In the genomic region with DNA sequence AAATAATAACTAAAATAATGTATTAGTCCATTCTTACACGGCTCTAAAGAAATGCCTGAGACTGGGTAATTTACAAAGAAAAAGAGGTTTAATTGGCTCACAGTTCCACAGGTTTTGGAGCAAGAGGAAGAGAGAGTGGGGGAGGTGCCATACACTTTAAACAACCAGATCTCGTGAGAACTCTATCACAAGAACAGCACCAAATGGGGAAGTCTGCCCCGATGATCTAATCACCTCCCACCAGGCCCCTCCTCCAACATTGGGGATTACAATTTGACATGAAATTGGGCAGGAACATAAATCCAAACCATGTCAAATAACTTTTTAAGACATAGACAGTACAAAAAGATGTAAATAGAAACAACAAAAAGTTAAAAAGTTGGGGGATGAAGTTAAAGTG, we compare ENCODE assay signal across 23 cellular contexts.
"Had no signal": no experiment of that assay in that cellular context is flagged by ENCODE, and none has a peak within 500 bp of the region (broad histone marks: within the 10 kb centered on the region; RNA-seq: fewer than 3 reads in every experiment).

No MANE protein-coding gene starts in this region.

- DNase-seq: activated CD4-positive, alpha-beta T cell treated with anti-CD3 and anti-CD28 coated beads for 4 hours; activated CD4-positive, alpha-beta T cell treated with anti-CD3 and anti-CD28 coated beads, Interleukin-2, amount 50 U/mL, for 48 hours; activated CD4-positive, CD25-positive, alpha-beta regulatory T cell; activated effector memory CD4-positive, alpha-beta T cell treated with anti-CD3 and anti-CD28 coated beads, Interleukin-2, amount 50 U/mL, for 16 hours; activated naive CD4-positive, alpha-beta T cell treated with anti-CD3 and anti-CD28 coated beads, Interleukin-2, amount 10 ng/mL, durations not matched to agents 7 days and 5 days; activated naive CD8-positive, alpha-beta T cell treated with anti-CD3 and anti-CD28 coated beads, Interleukin-2, amount 50 U/mL, for 24 hours; cortex of kidney; head of caudate nucleus; mesenchymal stem cell; mucosa of descending colon; small intestine; stimulated activated CD4-positive, alpha-beta T cell treated with anti-CD3 and anti-CD28 coated beads, Interleukin-2, amount 100 ng/mL, for 24 hours; stomach; T1000 had no signal

- H3K9me3 ChIP-seq: mucosa of descending colon, suprapubic skin had no signal

- H3K4me1 ChIP-seq: gastroesophageal sphincter, stomach, suprapubic skin, tibial nerve had no signal

- H3K27ac ChIP-seq: cardiac muscle cell, epithelial cell of prostate, gastroesophageal sphincter, stomach, suprapubic skin, tibial nerve had no signal

- H3K36me3 ChIP-seq: cardiac muscle cell, gastroesophageal sphincter, stomach, suprapubic skin, tibial nerve had no signal

- H3K4me1 Mint-ChIP-seq: activated naive CD4-positive, alpha-beta T cell treated with anti-CD3 and anti-CD28 coated beads, Interleukin-2, amount 10 ng/mL, durations not matched to agents 7 days and 5 days; activated naive CD8-positive, alpha-beta T cell treated with anti-CD3 and anti-CD28 coated beads, Interleukin-2, amount 50 U/mL, for 24 hours; neural crest cell; stimulated activated effector memory CD8-positive, alpha-beta T cell treated with anti-CD3 and anti-CD28 coated beads, Interleukin-12 subunit alpha, Interleukin-12 subunit beta, amount 100 ng/mL, for 72 hours had no signal

- H3K27me3 ChIP-seq: cardiac muscle cell, gastroesophageal sphincter, stomach, suprapubic skin, tibial nerve had no signal

- FAIRE-seq: islet of Langerhans, small intestine had no signal

- H3K9me3 Mint-ChIP-seq: activated naive CD8-positive, alpha-beta T cell treated with anti-CD3 and anti-CD28 coated beads, Interleukin-2, amount 50 U/mL, for 24 hours; stimulated activated effector memory CD8-positive, alpha-beta T cell treated with anti-CD3 and anti-CD28 coated beads, Interleukin-12 subunit alpha, Interleukin-12 subunit beta, amount 100 ng/mL, for 72 hours had no signal

- ATAC-seq: activated naive CD8-positive, alpha-beta T cell treated with anti-CD3 and anti-CD28 coated beads, Interleukin-2, amount 50 U/mL, for 24 hours; gastroesophageal sphincter; mucosa of descending colon; sciatic nerve; stimulated activated effector memory CD8-positive, alpha-beta T cell treated with anti-CD3 and anti-CD28 coated beads, Interleukin-12 subunit alpha, Interleukin-12 subunit beta, amount 100 ng/mL, for 72 hours had no signal

- H3K27ac Mint-ChIP-seq: activated naive CD4-positive, alpha-beta T cell treated with anti-CD3 and anti-CD28 coated beads, Interleukin-2, amount 10 ng/mL, durations not matched to agents 7 days and 5 days; activated naive CD8-positive, alpha-beta T cell treated with anti-CD3 and anti-CD28 coated beads, Interleukin-2, amount 50 U/mL, for 24 hours; stimulated activated effector memory CD8-positive, alpha-beta T cell treated with anti-CD3 and anti-CD28 coated beads, Interleukin-12 subunit alpha, Interleukin-12 subunit beta, amount 100 ng/mL, for 72 hours had no signal

- H3K36me3 Mint-ChIP-seq: stimulated activated effector memory CD8-positive, alpha-beta T cell treated with anti-CD3 and anti-CD28 coated beads, Interleukin-12 subunit alpha, Interleukin-12 subunit beta, amount 100 ng/mL, for 72 hours had no signal

- H3K4me3 ChIP-seq: cardiac muscle cell, gastroesophageal sphincter, mucosa of descending colon, stomach, suprapubic skin, tibial nerve had no signal

- H3K4me3 Mint-ChIP-seq: activated naive CD4-positive, alpha-beta T cell treated with anti-CD3 and anti-CD28 coated beads, Interleukin-2, amount 10 ng/mL, durations not matched to agents 7 days and 5 days; activated naive CD8-positive, alpha-beta T cell treated with anti-CD3 and anti-CD28 coated beads, Interleukin-2, amount 50 U/mL, for 24 hours; neural crest cell; stimulated activated effector memory CD8-positive, alpha-beta T cell treated with anti-CD3 and anti-CD28 coated beads, Interleukin-12 subunit alpha, Interleukin-12 subunit beta, amount 100 ng/mL, for 72 hours had no signal
